13 cellular contexts compared by ENCODE assay signal in the genomic region with DNA sequence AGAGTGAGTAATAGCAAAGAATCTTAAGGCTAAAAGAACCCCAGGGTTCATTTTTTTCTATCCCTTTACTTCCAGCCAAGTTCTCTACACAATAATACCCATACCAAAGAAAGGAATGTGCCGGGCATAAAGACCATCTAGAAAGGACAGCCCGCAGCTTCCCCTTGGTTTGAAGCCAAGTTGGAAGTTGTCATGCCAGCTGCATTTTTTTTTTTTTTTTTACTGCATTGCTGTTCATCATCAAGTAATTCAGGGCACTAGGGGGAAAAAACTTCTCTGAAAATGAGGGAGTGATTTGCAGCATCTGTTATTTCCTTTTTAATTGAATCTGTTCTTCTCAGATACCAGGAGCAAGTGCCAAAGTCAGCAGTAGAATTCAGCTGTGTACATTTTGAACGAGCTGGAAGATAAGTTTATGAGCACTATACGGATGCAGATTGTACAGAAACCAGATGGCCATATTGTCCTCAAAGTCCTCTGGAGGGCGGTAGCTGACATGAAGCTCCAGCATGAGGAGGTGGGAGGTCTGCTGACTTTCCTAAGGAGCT. TPM values are rescaled to one million over a fixed set of nuclear protein-coding genes. Genes with fewer than 3 reads are reported as not detected.
A peak's percentile ranks its signal among the peaks of the same experiment; 100 is the strongest.
DNase-seq lines count a peak whose midpoint lies in the region; ATAC-seq, FAIRE-seq and TF ChIP-seq lines count a peak whose summit lies in the region.
"Had no signal": no experiment of that assay in that cellular context is flagged by ENCODE, and none has a peak within 500 bp of the region (broad histone marks: within the 10 kb centered on the region; RNA-seq: fewer than 3 reads in every experiment).

No MANE protein-coding gene starts in this region.

- TF ChIP-seq POLR2A in NB4 (IDR thresholded peaks at IDR 0.05; ENCODE audit: extremely low read depth, insufficient read length): no peak

- H3K9ac ChIP-seq in astrocyte (ENCODE audit: low read length): no peak overlapping the region

- no peak overlapping the region for H3K4me3 ChIP-seq in NB4 (ENCODE audit: low read depth, low read length)
- H3K4me3 ChIP-seq in astrocyte (ENCODE audit: insufficient read depth, low read depth, low read length): no peak overlapping the region

- H3K9me3 ChIP-seq in astrocyte (ENCODE audit: insufficient read depth, low read depth, low read length): no peaks in the 10 kb centered on the region

- no peak overlapping the region for H2AFZ ChIP-seq in astrocyte (ENCODE audit: low read depth, low read length)

- peak; percentile 73 for DNase-seq in DMS 273 (lab: John Stamatoyannopoulos, UW; ENCODE audit: unreplicated experiment)
- DNase-seq in NB4 (ENCODE audit: low read depth): peak; percentile 56
- peak; percentile 25 for DNase-seq in astrocyte (ENCODE audit: low read depth)
- peak; percentile 57 to 90 for DNase-seq in lung microvascular endothelial cell (ENCODE audit: low read depth in 2 of 2)
- no peak for DNase-seq in sciatic nerve (ENCODE audit: low spot score)
- DNase-seq in NCI-H2081 treated with DMSO at 0.1 percent for 48 hours (lab: John Stamatoyannopoulos, UW): no peak
- DNase-seq in GM19239 (ENCODE audit: insufficient read length, low spot score): no peak
- DNase-seq: midbrain; NCI-H1436; SIG-M5; stimulated activated CD4-positive, alpha-beta T cell treated with anti-CD3 and anti-CD28 coated beads, Interleukin-15, amount 100 ng/mL, for 24 hours; stimulated activated naive B cell treated with anti-CD40 and anti-IgM and Interleukin-4, amounts not matched to agents 10 μg/mL and 1 μg/mL and 100 μg/mL, for 72 hours had no signal

- H3K36me3 ChIP-seq in astrocyte (ENCODE audit: insufficient read depth, low read length): peaks cover 5% of the 10 kb centered on the region

- intact Hi-C loops in sciatic nerve (cut with DNase I): no loop called here

- no peak overlapping the region for H3K4me3 Mint-ChIP-seq in astrocyte (ENCODE audit: unreplicated experiment)
- H3K4me3 Mint-ChIP-seq: stimulated activated naive B cell treated with anti-CD40 and anti-IgM and Interleukin-4, amounts not matched to agents 10 μg/mL and 1 μg/mL and 100 μg/mL, for 72 hours had no signal

- no peak overlapping the region for H3K27ac ChIP-seq in astrocyte (ENCODE audit: low read depth, low read length)

- FAIRE-seq in astrocyte (lab: Jason Lieb, UNC) (no peak), GM19239 (lab: Jason Lieb, UNC) (no peak)

- peaks cover 58% of the 10 kb centered on the region for H3K79me2 ChIP-seq in astrocyte (ENCODE audit: insufficient read depth, low read length)

- TF ChIP-seq CTCF in NB4 (IDR thresholded peaks at IDR 0.05; ENCODE audit: low read depth, low read length) (peak; percentile 8), astrocyte (IDR thresholded peaks at IDR 0.05; ENCODE audit: insufficient read depth, low read depth, low read length) (no peak)

- peaks cover 6% of the 10 kb centered on the region for H3K36me3 Mint-ChIP-seq in astrocyte (ENCODE audit: low read depth, unreplicated experiment)

- no peak overlapping the region for H3K27ac Mint-ChIP-seq in astrocyte (ENCODE audit: unreplicated experiment)

- H3K4me1 Mint-ChIP-seq in astrocyte (ENCODE audit: low read depth, unreplicated experiment): peaks cover 32% of the 10 kb centered on the region

- H4K20me1 ChIP-seq in astrocyte (ENCODE audit: insufficient read depth, low read length): no peaks in the 10 kb centered on the region

- H3K4me1 ChIP-seq in astrocyte (ENCODE audit: insufficient read depth, low read length): peaks cover 46% of the 10 kb centered on the region

- peak overlapping the region; percentile 24 for H3K4me2 ChIP-seq in astrocyte (ENCODE audit: low read length)

- no peaks in the 10 kb centered on the region for H3K27me3 Mint-ChIP-seq in astrocyte (ENCODE audit: low read depth, unreplicated experiment)
- H3K27me3 Mint-ChIP-seq: stimulated activated naive B cell treated with anti-CD40 and anti-IgM and Interleukin-4, amounts not matched to agents 10 μg/mL and 1 μg/mL and 100 μg/mL, for 72 hours had no signal

- no peaks in the 10 kb centered on the region for H3K9me3 Mint-ChIP-seq in astrocyte (ENCODE audit: unreplicated experiment)
- H3K9me3 Mint-ChIP-seq: stimulated activated naive B cell treated with anti-CD40 and anti-IgM and Interleukin-4, amounts not matched to agents 10 μg/mL and 1 μg/mL and 100 μg/mL, for 72 hours had no signal

- no peaks in the 10 kb centered on the region for H3K27me3 ChIP-seq in astrocyte (ENCODE audit: insufficient read depth, low read length)

- ATAC-seq in sciatic nerve: no peak
- ATAC-seq in HG02852 (IDR thresholded peaks at IDR 0.05; ENCODE audit: unreplicated experiment): no peak
- ATAC-seq: stimulated activated naive B cell treated with anti-CD40 and anti-IgM and Interleukin-4, amounts not matched to agents 10 μg/mL and 1 μg/mL and 100 μg/mL, for 72 hours had no signal

RNA-seq across cellular contexts. Expression of gene UBASH3B, which starts 56.4 kb away (rescaled TPM):
- 62.1 and 64.0 TPM in 2 replicates for total RNA-seq in astrocyte
- 3.4 and 7.8 TPM in 2 replicates for total RNA-seq in lung microvascular endothelial cell
- total RNA-seq in sciatic nerve: 9.2 TPM

Comparison
In these comparisons a context has a peak if more than half of its experiments do, and no peak if none do; other contexts are left out.
1. DNase-seq: peak in DMS 273 (single experiment), NB4 (single experiment), astrocyte (single experiment) and lung microvascular endothelial cell (2 of 2); none in sciatic nerve (single experiment), NCI-H2081 treated with DMSO at 0.1 percent for 48 hours (single experiment) and GM19239 (single experiment).